Comparison of ENCODE assay signal across 8 cellular contexts in genomic region chr10:11875499-11876281, GRCh38. TPM values are rescaled to one million over a fixed set of nuclear protein-coding genes. Genes with fewer than 3 reads are reported as not detected.
DNase-seq lines count a peak whose midpoint lies in the region; ATAC-seq and TF ChIP-seq lines count a peak whose summit lies in the region.

No MANE protein-coding gene starts in this region.

- H3K36me3 ChIP-seq in HUES6 (ENCODE audit: control insufficient read depth, insufficient read depth, low read length) (no peaks in the 10 kb centered on the region), colonic mucosa (no peaks in the 10 kb centered on the region), liver (ENCODE audit: control insufficient read depth in 4 of 4, insufficient read depth in 3 of 4, low read depth in 1 of 4, low read length in 3 of 4) (no peaks in the 10 kb centered on the region), upper lobe of right lung (no peaks in the 10 kb centered on the region)

- TF ChIP-seq CTCF in colonic mucosa (IDR thresholded peaks at IDR 0.05) (no peak), liver (IDR thresholded peaks at IDR 0.05; ENCODE audit: low read depth, low read length, missing input control) (no peak), upper lobe of right lung (IDR thresholded peaks at IDR 0.05) (no peak)

- peak overlapping the region; percentile 12 for H3K9ac ChIP-seq in HUES6 (ENCODE audit: low read length)
- peak overlapping the region in 1 of 2 donors; percentile 34 for H3K9ac ChIP-seq in colonic mucosa (ENCODE audit: low read depth in 2 of 2, low read length in 2 of 2)
- H3K9ac ChIP-seq in liver (ENCODE audit: low read depth in 1 of 2, low read length in 2 of 2), result peak overlapping the region; percentile 15 to 39

- WGBS in liver, result 37% methylated on average over 17 of the region's 17 CpGs

- H3K9me3 ChIP-seq in HUES6 (ENCODE audit: control insufficient read depth, insufficient read depth, low read depth, low read length), result no peaks in the 10 kb centered on the region
- no peaks in the 10 kb centered on the region for H3K9me3 ChIP-seq in colonic mucosa
- no peaks in the 10 kb centered on the region for H3K9me3 ChIP-seq in liver (ENCODE audit: control insufficient read depth in 4 of 4, low read length in 3 of 4)
- no peaks in the 10 kb centered on the region for H3K9me3 ChIP-seq in upper lobe of right lung

- peaks cover 23% of the 10 kb centered on the region for H3K4me1 ChIP-seq in HUES6 (ENCODE audit: control insufficient read depth, insufficient read depth, low read length)
- peaks cover 11% of the 10 kb centered on the region for H3K4me1 ChIP-seq in colonic mucosa
- peaks cover 16 to 33% (median 26%) of the 10 kb centered on the region in 4 donors for H3K4me1 ChIP-seq in liver (ENCODE audit: control insufficient read depth in 4 of 4, insufficient read depth in 4 of 4, low read length in 3 of 4)
- H3K4me1 ChIP-seq in upper lobe of right lung, result peaks cover 30% of the 10 kb centered on the region

- H3K27me3 ChIP-seq in HUES6 (ENCODE audit: control insufficient read depth, insufficient read depth, low read length) (no peaks in the 10 kb centered on the region), colonic mucosa (no peaks in the 10 kb centered on the region), liver (ENCODE audit: control insufficient read depth in 4 of 4, insufficient read depth in 4 of 4, low read length in 3 of 4) (no peaks in the 10 kb centered on the region), upper lobe of right lung (no peaks in the 10 kb centered on the region)

- intact Hi-C loops in colonic mucosa (cut with DNase I) (no loop called here), upper lobe of right lung (cut with DNase I) (no loop called here)

- H3K4me3 ChIP-seq in HUES6 (ENCODE audit: low read depth, low read length), result no peak overlapping the region
- no peak overlapping the region for H3K4me3 ChIP-seq in colonic mucosa
- no peak overlapping the region for H3K4me3 ChIP-seq in liver (ENCODE audit: low read depth in 1 of 3, low read length in 3 of 3)
- H3K4me3 ChIP-seq in upper lobe of right lung, result peak overlapping the region; percentile 5

- ATAC-seq in upper lobe of right lung, result peak; percentile 93
- ATAC-seq in GM19023 (IDR thresholded peaks at IDR 0.05; ENCODE audit: unreplicated experiment), result no peak
- ATAC-seq in GM21723 (IDR thresholded peaks at IDR 0.05; ENCODE audit: unreplicated experiment), result no peak

- H3K27ac ChIP-seq in HUES6 (ENCODE audit: low read depth, low read length), result no peak overlapping the region; the same call in 1 of the 2 replicates
- H3K27ac ChIP-seq in colonic mucosa, result no peak overlapping the region
- H3K27ac ChIP-seq in liver (ENCODE audit: low read depth in 1 of 2, low read length in 2 of 2), result peak overlapping the region; percentile 90 to 93
- peak overlapping the region; percentile 84 for H3K27ac ChIP-seq in upper lobe of right lung

- DNase-seq in colonic mucosa (peak; percentile 87), upper lobe of right lung (peak; percentile 93), NCI-H187 treated with DMSO at 0.1 percent for 48 hours (lab: John Stamatoyannopoulos, UW) (no peak)
- DNase-seq in activated naive CD4-positive, alpha-beta T cell treated with anti-CD3 and anti-CD28 coated beads, Interleukin-2, amount 50 U/mL, for 16 hours, result no peak

- peak; percentile 63 to 71 for TF ChIP-seq RAD21 in liver (IDR thresholded peaks at IDR 0.05)

TF ChIP-seq in liver, 16 proteins besides CTCF, POLR2A, EP300 and RAD21:
- TF ChIP-seq GABPA (IDR thresholded peaks at IDR 0.05 in 1 of 2, conservative IDR thresholded peaks at IDR 0.05 in 1 of 2) (no peak), ATF3 (IDR thresholded peaks at IDR 0.05) (peak; percentile 44), HNF4A (conservative IDR thresholded peaks at IDR 0.05) (peak; percentile 74 to 88), FOXA1 (IDR thresholded peaks at IDR 0.05) (peak; percentile 52), RXRA (IDR thresholded peaks at IDR 0.05) (peak; percentile 98 to 99), TAF1 (conservative IDR thresholded peaks at IDR 0.05) (no peak), EGR1 (IDR thresholded peaks at IDR 0.05; ENCODE audit: low read depth in 2 of 2) (peak in 1 of 2 donors; percentile 76), FOXA2 (IDR thresholded peaks at IDR 0.05) (peak; percentile 72), ZBTB33 (IDR thresholded peaks at IDR 0.05) (no peak), REST (IDR thresholded peaks at IDR 0.05) (peak; percentile 91), NR2F2 (IDR thresholded peaks at IDR 0.05) (peak; percentile 94), HNF4G (IDR thresholded peaks at IDR 0.05) (peak; percentile 59), JUND (IDR thresholded peaks at IDR 0.05) (peak; percentile 69 to 88), MAX (IDR thresholded peaks at IDR 0.05) (peak; percentile 89), SP1 (IDR thresholded peaks at IDR 0.05) (peak; percentile 96), YY1 (IDR thresholded peaks at IDR 0.05) (peak; percentile 81)

RNA-seq across cellular contexts. Expression of gene PROSER2, which starts 52.5 kb away (rescaled TPM):
- total RNA-seq in colonic mucosa (10 to 100 TPM; 12.9 to 16.2 TPM), liver (10 to 100 TPM in 1 of 2 donors, 1 to 10 TPM in 1; 6.5 to 10.9 TPM), upper lobe of right lung (33.3 TPM)
- 10 to 100 TPM in 1 of 2 donors, 1 to 10 TPM in 1; 9.0 to 24.9 TPM for polyA plus RNA-seq in liver

Comparison
In these comparisons a context has a peak if more than half of its experiments do, and no peak if none do; other contexts are left out.
1. H3K27ac ChIP-seq: peak in liver (2 of 2) and upper lobe of right lung (single experiment); none in HUES6 (single experiment) and colonic mucosa (single experiment).
2. DNase-seq: peak in colonic mucosa (single experiment) and upper lobe of right lung (single experiment); none in activated naive CD4-positive, alpha-beta T cell treated with anti-CD3 and anti-CD28 coated beads, Interleukin-2, amount 50 U/mL, for 16 hours (single experiment) and NCI-H187 treated with DMSO at 0.1 percent for 48 hours (single experiment).